Comparison of ENCODE assay signal across 11 cellular contexts in genomic region chr15:77546050-77546501, GRCh38.
DNase-seq lines count a peak whose midpoint lies in the region; ATAC-seq and TF ChIP-seq lines count a peak whose summit lies in the region.
"Had no signal": no experiment of that assay in that cellular context is flagged by ENCODE, and none has a peak within 500 bp of the region (broad histone marks: within the 10 kb centered on the region; RNA-seq: fewer than 3 reads in every experiment).

No MANE protein-coding gene starts in this region.

- no peak overlapping the region for H3K4me3 ChIP-seq in stomach
- H3K4me3 ChIP-seq in CD8-positive, alpha-beta T cell (ENCODE audit: low read depth, low read length), result no peak overlapping the region

- no peaks in the 10 kb centered on the region for H3K9me3 Mint-ChIP-seq in activated CD8-positive, alpha-beta memory T cell treated with anti-CD3 and anti-CD28 coated beads, Interleukin-2, amount 10 ng/mL, durations not matched to agents 7 days and 5 days (ENCODE audit: low read depth)
- no peaks in the 10 kb centered on the region for H3K9me3 Mint-ChIP-seq in osteocyte (ENCODE audit: unreplicated experiment)
- no peaks in the 10 kb centered on the region for H3K9me3 Mint-ChIP-seq in CD8-positive, alpha-beta T cell
- H3K9me3 Mint-ChIP-seq: activated CD8-positive, alpha-beta T cell treated with anti-CD3 and anti-CD28 coated beads for 36 hours had no signal

- intact Hi-C loops in stomach (cut with DNase I; ENCODE audit: low total_unique reads), result loop anchor here (10.0 kb wide), 2 partner anchors 51 to 431 kb away; no protein-coding TSS in a partner anchor
- intact Hi-C loops in CD8-positive, alpha-beta T cell (cut with DNase I, micrococcal nuclease), result no loop called here

- WGBS in stomach, 5 donors, result 6 to 13% (median 9%) methylated on average over 4 of the region's 4 CpGs

- DNase-seq in activated CD8-positive, alpha-beta memory T cell treated with anti-CD3 and anti-CD28 coated beads, Interleukin-2, amount 10 ng/mL, durations not matched to agents 7 days and 5 days, result peak; percentile 47
- no peak for DNase-seq in activated CD8-positive, alpha-beta memory T cell treated with anti-CD3 and anti-CD28 coated beads, Interleukin-2, amount 50 U/mL, for 48 hours
- DNase-seq in RWPE1 (ENCODE audit: low spot score) (peak; percentile 44), fibroblast of gingiva (ENCODE audit: low read depth) (peak; percentile 51), stomach (peak; percentile 45), osteocyte (ENCODE audit: extremely low spot score, unreplicated experiment) (no peak), NCI-H1930 (lab: John Stamatoyannopoulos, UW) (no peak)
- no peak for DNase-seq in CD8-positive, alpha-beta T cell
- DNase-seq: activated CD8-positive, alpha-beta T cell treated with anti-CD3 and anti-CD28 coated beads for 36 hours had no signal

- no peaks in the 10 kb centered on the region for H3K9me3 ChIP-seq in stomach
- H3K9me3 ChIP-seq in CD8-positive, alpha-beta T cell (ENCODE audit: low read length), result no peaks in the 10 kb centered on the region

- H3K36me3 ChIP-seq in stomach, result no peaks in the 10 kb centered on the region
- H3K36me3 ChIP-seq in CD8-positive, alpha-beta T cell (ENCODE audit: insufficient read depth, low read length), result no peaks in the 10 kb centered on the region

- no peak for TF ChIP-seq CTCF in RWPE1 (conservative IDR thresholded peaks at IDR 0.05; ENCODE audit: low read depth)
- TF ChIP-seq CTCF in stomach (IDR thresholded peaks at IDR 0.05), result no peak
- TF ChIP-seq CTCF in osteocyte (IDR thresholded peaks at IDR 0.05), result no peak
- no peak for TF ChIP-seq CTCF in CD8-positive, alpha-beta T cell (IDR thresholded peaks at IDR 0.05)

- no peaks in the 10 kb centered on the region for H3K36me3 Mint-ChIP-seq in activated CD8-positive, alpha-beta memory T cell treated with anti-CD3 and anti-CD28 coated beads, Interleukin-2, amount 10 ng/mL, durations not matched to agents 7 days and 5 days
- no peaks in the 10 kb centered on the region for H3K36me3 Mint-ChIP-seq in osteocyte (ENCODE audit: unreplicated experiment)
- no peaks in the 10 kb centered on the region for H3K36me3 Mint-ChIP-seq in CD8-positive, alpha-beta T cell
- H3K36me3 Mint-ChIP-seq: CD14-positive monocyte, mesothelial cell of epicardium had no signal

- H3K4me1 Mint-ChIP-seq in activated CD8-positive, alpha-beta memory T cell treated with anti-CD3 and anti-CD28 coated beads, Interleukin-2, amount 10 ng/mL, durations not matched to agents 7 days and 5 days, result peaks cover 18% of the 10 kb centered on the region
- peaks cover 32% of the 10 kb centered on the region for H3K4me1 Mint-ChIP-seq in osteocyte (ENCODE audit: unreplicated experiment)
- H3K4me1 Mint-ChIP-seq in CD8-positive, alpha-beta T cell (ENCODE audit: low read depth), result peaks cover 14% of the 10 kb centered on the region

- no peaks in the 10 kb centered on the region for H3K27me3 Mint-ChIP-seq in activated CD8-positive, alpha-beta memory T cell treated with anti-CD3 and anti-CD28 coated beads, Interleukin-2, amount 10 ng/mL, durations not matched to agents 7 days and 5 days
- H3K27me3 Mint-ChIP-seq in osteocyte (ENCODE audit: unreplicated experiment), result no peaks in the 10 kb centered on the region
- H3K27me3 Mint-ChIP-seq in CD8-positive, alpha-beta T cell (ENCODE audit: low read depth), result no peaks in the 10 kb centered on the region

- H3K27me3 ChIP-seq in stomach, result no peaks in the 10 kb centered on the region
- no peaks in the 10 kb centered on the region for H3K27me3 ChIP-seq in CD8-positive, alpha-beta T cell (ENCODE audit: insufficient read depth, low read length)

- POLR2A ChIA-PET in RWPE1 (lab: Yijun Ruan, JAX; ENCODE audit: low non-redundant PET), result interaction anchor here (0.6 kb wide), 1 partner anchor 25 kb away, joined by 3 read pairs; no protein-coding TSS in a partner anchor
- POLR2A ChIA-PET in CD8-positive, alpha-beta T cell (lab: Charles Lee), result no interaction called here

- ATAC-seq in activated CD8-positive, alpha-beta memory T cell treated with anti-CD3 and anti-CD28 coated beads, Interleukin-2, amount 10 ng/mL, durations not matched to agents 7 days and 5 days, result no peak
- no peak for ATAC-seq in CD8-positive, alpha-beta T cell
- ATAC-seq: activated CD8-positive, alpha-beta T cell treated with anti-CD3 and anti-CD28 coated beads for 36 hours had no signal

- H3K4me1 ChIP-seq in stomach, result peaks cover 8 to 46% (median 32%) of the 10 kb centered on the region in 4 donors
- peaks cover 9% of the 10 kb centered on the region for H3K4me1 ChIP-seq in CD8-positive, alpha-beta T cell (ENCODE audit: insufficient read depth, low read length)

- H3K27ac Mint-ChIP-seq in activated CD8-positive, alpha-beta memory T cell treated with anti-CD3 and anti-CD28 coated beads, Interleukin-2, amount 10 ng/mL, durations not matched to agents 7 days and 5 days, result no peak overlapping the region
- no peak overlapping the region for H3K27ac Mint-ChIP-seq in osteocyte (ENCODE audit: unreplicated experiment)
- H3K27ac Mint-ChIP-seq in CD8-positive, alpha-beta T cell, result no peak overlapping the region
- H3K27ac Mint-ChIP-seq: activated CD8-positive, alpha-beta T cell treated with anti-CD3 and anti-CD28 coated beads for 36 hours; mesothelial cell of epicardium had no signal

- H3K4me3 Mint-ChIP-seq in activated CD8-positive, alpha-beta memory T cell treated with anti-CD3 and anti-CD28 coated beads, Interleukin-2, amount 10 ng/mL, durations not matched to agents 7 days and 5 days, result no peak overlapping the region
- H3K4me3 Mint-ChIP-seq in osteocyte (ENCODE audit: unreplicated experiment), result no peak overlapping the region
- H3K4me3 Mint-ChIP-seq in CD8-positive, alpha-beta T cell, result no peak overlapping the region
- H3K4me3 Mint-ChIP-seq: activated CD8-positive, alpha-beta T cell treated with anti-CD3 and anti-CD28 coated beads for 36 hours; CD14-positive monocyte; mesothelial cell of epicardium had no signal

- H3K27ac ChIP-seq in RWPE1 (no peak overlapping the region; the same call in 1 of the 2 replicates), stomach (peak overlapping the region in 1 of 5 donors; percentile 41)
- no peak overlapping the region for H3K27ac ChIP-seq in CD8-positive, alpha-beta T cell (ENCODE audit: low read depth, low read length)

- no peak for TF ChIP-seq EP300 in stomach (IDR thresholded peaks at IDR 0.05)

- no peak for TF ChIP-seq POLR2A in stomach (IDR thresholded peaks at IDR 0.05)

- CTCF ChIA-PET in activated CD8-positive, alpha-beta memory T cell treated with anti-CD3 and anti-CD28 coated beads, Interleukin-2, amount 10 ng/mL, durations not matched to agents 7 days and 5 days (lab: Charles Lee), result interaction anchor here (0.6 to 5.4 kb wide), 2 partner anchors 360 to 597 kb away, joined by 3 to 71 read pairs; no protein-coding TSS in a partner anchor
- CTCF ChIA-PET in RWPE1 (lab: Yijun Ruan, JAX), result interaction anchor here (1.0 kb wide), 1 partner anchor 87 kb away, joined by 3 read pairs; no protein-coding TSS in a partner anchor
- CTCF ChIA-PET in CD8-positive, alpha-beta T cell (lab: Charles Lee), result no interaction called here

Comparison
In these comparisons a context has a peak if more than half of its experiments do, and no peak if none do; other contexts are left out.
1. DNase-seq: peak in activated CD8-positive, alpha-beta memory T cell treated with anti-CD3 and anti-CD28 coated beads, Interleukin-2, amount 10 ng/mL, durations not matched to agents 7 days and 5 days (single experiment), RWPE1 (single experiment), fibroblast of gingiva (single experiment) and stomach (single experiment); none in activated CD8-positive, alpha-beta memory T cell treated with anti-CD3 and anti-CD28 coated beads, Interleukin-2, amount 50 U/mL, for 48 hours (single experiment), osteocyte (single experiment), NCI-H1930 (0 of 2) and CD8-positive, alpha-beta T cell (0 of 7).